ENCODE assay signal across 20 cellular contexts in the genomic region with DNA sequence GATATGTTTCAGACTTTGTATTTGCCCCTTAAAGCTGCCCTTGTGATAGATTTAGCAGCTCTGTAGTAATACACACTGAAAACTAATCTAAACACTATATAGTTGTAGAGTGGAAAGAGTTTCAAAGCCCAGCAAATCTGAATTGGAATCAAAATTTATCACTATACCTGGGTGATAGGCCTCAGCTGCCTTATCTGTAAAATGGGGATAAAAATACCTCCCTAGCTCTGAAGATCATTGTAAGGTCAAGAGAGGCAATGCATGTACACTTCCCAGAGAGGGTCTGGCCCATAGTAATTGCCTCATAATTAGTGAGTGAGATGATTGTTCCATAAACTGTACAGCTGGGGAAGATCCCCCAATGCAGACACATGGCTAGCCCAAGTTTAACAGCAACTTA.
A peak's percentile ranks its signal among the peaks of the same experiment; 100 is the strongest.
DNase-seq lines count a peak whose midpoint lies in the region; ATAC-seq and TF ChIP-seq lines count a peak whose summit lies in the region.
"Had no signal": no experiment of that assay in that cellular context is flagged by ENCODE, and none has a peak within 500 bp of the region (broad histone marks: within the 10 kb centered on the region; RNA-seq: fewer than 3 reads in every experiment).

No MANE protein-coding gene starts in this region.

- intact Hi-C loops in breast epithelium (cut with DNase I; ENCODE audit: low total_unique reads): no loop called here
- intact Hi-C loops in MCF 10A (cut with micrococcal nuclease): no loop called here
- intact Hi-C loops in psoas muscle (cut with DNase I): no loop called here

- H3K4me1 ChIP-seq in breast epithelium (no peaks in the 10 kb centered on the region), adipocyte (ENCODE audit: control insufficient read depth, insufficient read depth, low read length) (peaks cover 59% of the 10 kb centered on the region), psoas muscle (no peaks in the 10 kb centered on the region), skeletal muscle tissue (ENCODE audit: control insufficient read depth in 3 of 3, insufficient read depth in 3 of 3, low read length in 3 of 3) (peaks cover 0 to 14% (median 0%) of the 10 kb centered on the region in 3 donors), hepatocyte (ENCODE audit: insufficient read depth) (no peaks in the 10 kb centered on the region)
- H3K4me1 ChIP-seq: A549, Caco-2 had no signal

- H3K4me2 ChIP-seq in hepatocyte: no peak overlapping the region
- H3K4me2 ChIP-seq: A549; BLaER1 treated with 17β-estradiol and CSF1 and Interleukin-3, amounts not matched to agents 10 nM and 100 nM had no signal

- TF ChIP-seq CTCF in breast epithelium (IDR thresholded peaks at IDR 0.05) (no peak), MCF 10A (IDR thresholded peaks at IDR 0.05; ENCODE audit: unreplicated experiment) (no peak), psoas muscle (IDR thresholded peaks at IDR 0.05) (no peak), hepatocyte (IDR thresholded peaks at IDR 0.05; ENCODE audit: poor library complexity) (no peak)

- peak overlapping the region; percentile 5 for H3K9ac ChIP-seq in adipocyte (ENCODE audit: low read length)
- H3K9ac ChIP-seq in skeletal muscle tissue (ENCODE audit: low read depth in 1 of 3, low read length in 3 of 3): no peak overlapping the region
- H3K9ac ChIP-seq: BLaER1 treated with 17β-estradiol and CSF1 and Interleukin-3, amounts not matched to agents 10 nM and 100 nM had no signal

- no peak for TF ChIP-seq POLR2A in breast epithelium (IDR thresholded peaks at IDR 0.05)

- no peak for ATAC-seq in psoas muscle
- ATAC-seq: A549; CD8-positive, alpha-beta T cell had no signal

- H3K4me1 Mint-ChIP-seq in MCF 10A (ENCODE audit: insufficient read depth, unreplicated experiment): no peaks in the 10 kb centered on the region
- H3K4me1 Mint-ChIP-seq: B cell had no signal

- CTCF ChIA-PET in MCF 10A (lab: Yijun Ruan, JAX): interaction anchor here (0.6 kb wide), 2 partner anchors 34 to 141 kb away, joined by 3 read pairs; no protein-coding TSS in a partner anchor

- no TSS peak for BruUV-seq in MCF 10A (replicated peaks; lab: Mats Ljungman, UMichigan)

- H3K27ac ChIP-seq in breast epithelium (peak overlapping the region; percentile 42 to 61), psoas muscle (peak overlapping the region; percentile 67), skeletal muscle tissue (ENCODE audit: low read depth, low read length) (peak overlapping the region; percentile 54), hepatocyte (no peak overlapping the region)
- H3K27ac ChIP-seq: 22Rv1; A549; BLaER1 treated with 17β-estradiol and CSF1 and Interleukin-3, amounts not matched to agents 10 nM and 100 nM; C4-2B had no signal

- no peaks in the 10 kb centered on the region for H3K9me3 Mint-ChIP-seq in MCF 10A (ENCODE audit: unreplicated experiment)
- H3K9me3 Mint-ChIP-seq: CD4-positive, alpha-beta T cell; CD8-positive, alpha-beta T cell had no signal

- H3K27me3 Mint-ChIP-seq in MCF 10A (ENCODE audit: insufficient read depth, unreplicated experiment): no peaks in the 10 kb centered on the region
- H3K27me3 Mint-ChIP-seq: CD4-positive, alpha-beta T cell had no signal

- no peaks in the 10 kb centered on the region for H3K9me2 ChIP-seq in hepatocyte (replicated peaks; ENCODE audit: insufficient read depth)

- H3K36me3 ChIP-seq in breast epithelium (no peaks in the 10 kb centered on the region), adipocyte (ENCODE audit: control insufficient read depth, insufficient read depth, low read length, severe bottlenecking) (no peaks in the 10 kb centered on the region), psoas muscle (ENCODE audit: insufficient read depth in 1 of 2, low read depth in 1 of 2) (no peaks in the 10 kb centered on the region), skeletal muscle tissue (ENCODE audit: control insufficient read depth in 3 of 3, insufficient read depth in 3 of 3, low read length in 3 of 3) (no peaks in the 10 kb centered on the region), hepatocyte (replicated peaks; ENCODE audit: insufficient read depth, low read depth) (no peaks in the 10 kb centered on the region)
- H3K36me3 ChIP-seq: BLaER1 treated with 17β-estradiol and CSF1 and Interleukin-3, amounts not matched to agents 10 nM and 100 nM had no signal

- no peak for DNase-seq in breast epithelium (ENCODE audit: low spot score in 2 of 2)
- no peak for DNase-seq in MCF 10A (ENCODE audit: unreplicated experiment)
- no peak for DNase-seq in adipocyte (ENCODE audit: low read depth)
- DNase-seq in psoas muscle: no peak
- no peak for DNase-seq in NCI-H1930 (lab: John Stamatoyannopoulos, UW)
- DNase-seq in NCI-H1092 (lab: John Stamatoyannopoulos, UW): no peak
- no peak for DNase-seq in hepatocyte (ENCODE audit: low spot score)
- DNase-seq: AML-193; Caco-2; Calu3; CD4-positive, alpha-beta T cell; CD8-positive, alpha-beta T cell; DMS79 treated with DMSO at 0.1 percent for 48 hours; GF-D8 had no signal

- no peaks in the 10 kb centered on the region for H3K36me3 Mint-ChIP-seq in MCF 10A (ENCODE audit: insufficient read depth, unreplicated experiment)
- H3K36me3 Mint-ChIP-seq: CD8-positive, alpha-beta T cell had no signal

- H3K27ac Mint-ChIP-seq in MCF 10A (ENCODE audit: low read depth, unreplicated experiment): no peak overlapping the region
- H3K27ac Mint-ChIP-seq: B cell; CD4-positive, alpha-beta T cell; CD8-positive, alpha-beta T cell had no signal

- POLR2A ChIA-PET in MCF 10A (lab: Yijun Ruan, JAX): no interaction called here

- H3K9me3 ChIP-seq in breast epithelium: no peaks in the 10 kb centered on the region
- H3K9me3 ChIP-seq in adipocyte (ENCODE audit: control insufficient read depth, low read length): no peaks in the 10 kb centered on the region
- no peaks in the 10 kb centered on the region for H3K9me3 ChIP-seq in psoas muscle
- no peaks in the 10 kb centered on the region for H3K9me3 ChIP-seq in skeletal muscle tissue (ENCODE audit: control insufficient read depth in 3 of 3, low read length in 3 of 3)
- H3K9me3 ChIP-seq in hepatocyte (ENCODE audit: low read depth): no peaks in the 10 kb centered on the region
- H3K9me3 ChIP-seq: A549; BLaER1 treated with 17β-estradiol and CSF1 and Interleukin-3, amounts not matched to agents 10 nM and 100 nM; Caco-2 had no signal

- no peaks in the 10 kb centered on the region for H3K79me2 ChIP-seq in hepatocyte

- no peaks in the 10 kb centered on the region for H4K20me1 ChIP-seq in hepatocyte (ENCODE audit: insufficient read depth, poor library complexity, severe bottlenecking)
- H4K20me1 ChIP-seq: BLaER1 treated with 17β-estradiol and CSF1 and Interleukin-3, amounts not matched to agents 10 nM and 100 nM had no signal

- no peak overlapping the region for H3K4me3 Mint-ChIP-seq in MCF 10A (ENCODE audit: unreplicated experiment)
- H3K4me3 Mint-ChIP-seq: B cell; CD4-positive, alpha-beta T cell; CD8-positive, alpha-beta T cell had no signal

- no peak overlapping the region for H3K4me3 ChIP-seq in breast epithelium
- H3K4me3 ChIP-seq in adipocyte (ENCODE audit: low read length): no peak overlapping the region
- H3K4me3 ChIP-seq in psoas muscle: no peak overlapping the region
- no peak overlapping the region for H3K4me3 ChIP-seq in skeletal muscle tissue (ENCODE audit: low read length in 3 of 3)
- H3K4me3 ChIP-seq in hepatocyte: no peak overlapping the region
- H3K4me3 ChIP-seq: A549; BLaER1 treated with 17β-estradiol and CSF1 and Interleukin-3, amounts not matched to agents 10 nM and 100 nM had no signal

- H3K27me3 ChIP-seq in breast epithelium (no peaks in the 10 kb centered on the region), adipocyte (replicated peaks; ENCODE audit: control insufficient read depth, insufficient read depth, low read length) (no peaks in the 10 kb centered on the region), psoas muscle (ENCODE audit: insufficient read depth in 3 of 3, low read length in 2 of 3) (no peaks in the 10 kb centered on the region), skeletal muscle tissue (ENCODE audit: control insufficient read depth in 3 of 3, insufficient read depth in 3 of 3, low read length in 3 of 3) (no peaks in the 10 kb centered on the region), hepatocyte (no peaks in the 10 kb centered on the region)
- H3K27me3 ChIP-seq: BLaER1 treated with 17β-estradiol and CSF1 and Interleukin-3, amounts not matched to agents 10 nM and 100 nM had no signal

- no peak overlapping the region for H2AFZ ChIP-seq in hepatocyte
